In genomic region chr19:45177817-45178261, GRCh38 we compare ENCODE assay signal across 8 cellular contexts. TPM values are rescaled to one million over a fixed set of nuclear protein-coding genes. Genes with fewer than 3 reads are reported as not detected.
DNase-seq lines count a peak whose midpoint lies in the region; ATAC-seq and TF ChIP-seq lines count a peak whose summit lies in the region.

TRAPPC6A (minus strand) TSS chr19:45178237; CDS start chr19:45178218, 19 bp downstream.

- 0% methylated on average over 36 of the region's 36 CpGs for WGBS in heart right ventricle, 2 donors

- peaks cover 43% of the 10 kb centered on the region; the same call in 1 of the 2 replicates for H3K79me2 ChIP-seq in KMS-11 (ENCODE audit: insufficient read depth, low read depth)

- H3K27me3 ChIP-seq in AG04450 (ENCODE audit: control insufficient read depth, insufficient read depth, low read length) = no peaks in the 10 kb centered on the region
- no peaks in the 10 kb centered on the region for H3K27me3 ChIP-seq in KMS-11 (ENCODE audit: insufficient read depth, low read depth)
- no peaks in the 10 kb centered on the region for H3K27me3 ChIP-seq in heart right ventricle

- H3K27ac Mint-ChIP-seq in activated T-helper 17 cell treated with anti-CD3 and anti-CD28 coated beads, Interleukin-2, amount 50 U/mL, for 72 hours = peak within 1 kb of the TSS; percentile 88

- H3K4me3 ChIP-seq in AG04450 (ENCODE audit: low read depth, low read length) = peak within 1 kb of the TSS; percentile 97
- H3K4me3 ChIP-seq in KMS-11 (IDR thresholded peaks at IDR 0.05; ENCODE audit: insufficient read depth, low read depth, low read length) = peak within 1 kb of the TSS; percentile 47
- peak within 1 kb of the TSS; percentile 62 to 96 (median 83) for H3K4me3 ChIP-seq in heart right ventricle

- TF ChIP-seq CTCF in AG04450 (IDR thresholded peaks at IDR 0.05; ENCODE audit: low read depth, low read length) (no peak), KMS-11 (conservative IDR thresholded peaks at IDR 0.05; ENCODE audit: low read depth, low read length) (no peak), heart right ventricle (IDR thresholded peaks at IDR 0.05) (no peak)

- DNase-seq in AG04450 (ENCODE audit: low read depth, low spot score) = no peak
- no peak for DNase-seq in heart right ventricle
- DNase-seq in renal cortical epithelial cell (ENCODE audit: low read depth) = peak; percentile 58
- DNase-seq in stimulated activated CD4-positive, alpha-beta T cell treated with anti-CD3 and anti-CD28 coated beads, Interleukin-4, amount 100 ng/mL, for 24 hours = no peak
- DNase-seq in NCI-H1930 (lab: John Stamatoyannopoulos, UW) = no peak

- peak within 1 kb of the TSS; percentile 97 for H3K27ac ChIP-seq in AG04450 (ENCODE audit: low read depth, low read length)
- H3K27ac ChIP-seq in KMS-11 = peak within 1 kb of the TSS; percentile 69
- H3K27ac ChIP-seq in heart right ventricle = peak within 1 kb of the TSS; percentile 55 to 93 (median 87)

- no peaks in the 10 kb centered on the region for H3K27me3 Mint-ChIP-seq in activated T-helper 17 cell treated with anti-CD3 and anti-CD28 coated beads, Interleukin-2, amount 50 U/mL, for 72 hours

- H3K36me3 ChIP-seq in KMS-11 (ENCODE audit: insufficient read depth) (no peaks in the 10 kb centered on the region), heart right ventricle (peaks cover 0 to 18% (median 0%) of the 10 kb centered on the region in 9 donors)

- intact Hi-C loops in heart right ventricle (cut with DNase I) = loop anchor here in 4 of 10 donors (1.0 to 10.0 kb wide), 4 partner anchors 76 to 283 kb away; partner anchors contain the start of genes PPP1R37 (in 2 of the 4) and TOMM40 (in 1 of the 4)

- H4K20me1 ChIP-seq in KMS-11 (ENCODE audit: insufficient read depth) = no peaks in the 10 kb centered on the region

- no peak for ATAC-seq in activated T-helper 17 cell treated with anti-CD3 and anti-CD28 coated beads, Interleukin-2, amount 50 U/mL, for 72 hours (replicated peaks)
- ATAC-seq in heart right ventricle = peak in 1 of 8 donors; percentile 5

- POLR2A ChIA-PET in AG04450 (lab: Yijun Ruan, JAX) = interaction anchor here (0.8 to 2.0 kb wide), 8 partner anchors 10 to 223 kb away, joined by 3 to 10 read pairs (median 4); no protein-coding TSS in a partner anchor

- H3K9ac ChIP-seq in KMS-11 = peak within 1 kb of the TSS; percentile 63

- H3K9me3 Mint-ChIP-seq in activated T-helper 17 cell treated with anti-CD3 and anti-CD28 coated beads, Interleukin-2, amount 50 U/mL, for 72 hours = no peaks in the 10 kb centered on the region

- H3K4me1 ChIP-seq in KMS-11 (ENCODE audit: low read depth, poor library complexity, severe bottlenecking) = peaks cover 34% of the 10 kb centered on the region
- H3K4me1 ChIP-seq in heart right ventricle = peaks cover 3 to 44% (median 31%) of the 10 kb centered on the region in 9 donors

- peak; percentile 73 for TF ChIP-seq POLR2A in GM18526 (IDR thresholded peaks at IDR 0.05; ENCODE audit: extremely low read depth, insufficient read length)

- peak within 1 kb of the TSS; percentile 82 for H3K4me3 Mint-ChIP-seq in activated T-helper 17 cell treated with anti-CD3 and anti-CD28 coated beads, Interleukin-2, amount 50 U/mL, for 72 hours

- peak within 1 kb of the TSS; percentile 99 for H3K4me2 ChIP-seq in KMS-11

- H2AFZ ChIP-seq in KMS-11 (ENCODE audit: low read depth) = peak within 1 kb of the TSS; percentile 66

- peaks cover 17% of the 10 kb centered on the region for H3K36me3 Mint-ChIP-seq in activated T-helper 17 cell treated with anti-CD3 and anti-CD28 coated beads, Interleukin-2, amount 50 U/mL, for 72 hours (ENCODE audit: low read depth)

- CTCF ChIA-PET in AG04450 (lab: Charles Lee) = interaction anchor here (0.7 to 2.1 kb wide), 3 partner anchors 9 to 72 kb away, joined by 3 to 5 read pairs (median 4); no protein-coding TSS in a partner anchor

- no peaks in the 10 kb centered on the region; the same call in 1 of the 2 replicates for H3K9me3 ChIP-seq in AG04450 (ENCODE audit: control insufficient read depth, insufficient read depth, low read length)
- H3K9me3 ChIP-seq in heart right ventricle = no peaks in the 10 kb centered on the region

- H3K4me1 Mint-ChIP-seq in activated T-helper 17 cell treated with anti-CD3 and anti-CD28 coated beads, Interleukin-2, amount 50 U/mL, for 72 hours = peaks cover 17% of the 10 kb centered on the region

RNA-seq across cellular contexts. Expression of gene TRAPPC6A, which starts in this region (rescaled TPM):
- polyA plus RNA-seq in AG04450 (2011; rRNA removed) (5.8 and 9.4 TPM in 2 replicates), heart right ventricle (10 to 100 TPM; 15.9 to 18.9 TPM)
- 1.3 and 1.9 TPM in 2 replicates for polyA minus RNA-seq in AG04450 (2011; rRNA and poly(A)+ RNA removed)
- total RNA-seq in activated T-helper 17 cell treated with anti-CD3 and anti-CD28 coated beads, Interleukin-2, amount 50 U/mL, for 72 hours = 10 to 100 TPM; 12.9 to 32.1 TPM
- total RNA-seq in heart right ventricle (10 to 100 TPM; 14.3 to 24.9 (median 16.8) TPM), renal cortical epithelial cell (20.1 and 22.4 TPM in 2 replicates)

Comparison
In these comparisons a context has a peak if more than half of its experiments do, and no peak if none do; other contexts are left out.
1. H3K4me3 ChIP-seq: peak in every context shown above with its lines; median percentile 97 in AG04450; 83 in heart right ventricle; 47 in KMS-11.